Comparison of ENCODE assay signal across 18 cellular contexts in the genomic region with DNA sequence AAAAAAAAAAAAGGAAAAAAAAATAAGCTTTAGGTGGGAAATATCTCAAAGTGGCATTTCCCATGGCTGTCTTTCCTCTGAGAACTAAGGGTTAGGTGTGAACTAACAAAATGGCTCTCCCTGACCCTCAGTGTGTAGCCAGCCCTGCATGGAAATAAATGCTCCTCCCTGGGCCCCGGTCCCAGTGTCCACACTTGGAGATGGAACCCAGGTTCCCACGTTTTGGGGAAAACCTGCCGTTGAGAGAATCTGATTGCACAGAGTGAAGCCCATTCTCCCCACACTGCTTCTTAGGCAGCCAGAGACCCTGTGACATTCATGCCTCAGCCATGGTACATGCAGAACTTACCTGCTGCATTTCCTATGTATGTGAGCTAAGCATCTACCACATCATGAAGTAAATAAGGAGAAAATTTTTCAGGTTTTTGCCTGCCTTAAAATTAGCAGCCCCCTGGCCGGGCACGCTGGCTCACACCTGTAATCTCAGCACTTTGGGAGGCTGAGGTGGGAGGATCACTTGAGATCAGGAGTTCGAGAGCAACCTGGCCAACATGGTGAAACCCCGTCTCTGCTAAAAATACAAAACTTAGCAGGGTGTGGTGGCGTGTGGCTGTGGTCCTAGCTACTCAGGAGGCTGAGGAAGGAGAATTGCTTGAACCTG. TPM values are rescaled to one million over a fixed set of nuclear protein-coding genes. Genes with fewer than 3 reads are reported as not detected.
"Had no signal": no experiment of that assay in that cellular context is flagged by ENCODE, and none has a peak within 500 bp of the region (broad histone marks: within the 10 kb centered on the region; RNA-seq: fewer than 3 reads in every experiment).

No MANE protein-coding gene starts in this region.

- H3K9me3 ChIP-seq: esophagus squamous epithelium, mucosa of descending colon, sigmoid colon, stomach, thoracic aorta had no signal

- H3K27ac ChIP-seq: cardiac muscle cell, esophagus squamous epithelium, sigmoid colon, stomach, thoracic aorta had no signal

- H3K4me3 ChIP-seq: cardiac muscle cell, mucosa of descending colon, sigmoid colon, stomach had no signal

- H3K27me3 ChIP-seq: cardiac muscle cell had no signal

- DNase-seq: activated CD4-positive, alpha-beta memory T cell treated with anti-CD3 and anti-CD28 coated beads for 36 hours; activated CD4-positive, CD25-positive, alpha-beta regulatory T cell treated with anti-CD3 and anti-CD28 coated beads, Interleukin-2, amount 50 U/mL, for 72 hours; esophagus squamous epithelium; foreskin fibroblast; left cardiac atrium; nephron progenitor cell; sigmoid colon; stimulated activated CD4-positive, alpha-beta T cell treated with anti-CD3 and anti-CD28 coated beads, Interleukin-12 subunit alpha, Interleukin-12 subunit beta, amount 100 ng/mL, for 4 hours; stomach had no signal

- H3K36me3 ChIP-seq: cardiac muscle cell, esophagus squamous epithelium, sigmoid colon, stomach, thoracic aorta had no signal

- ATAC-seq: left cardiac atrium, mucosa of descending colon had no signal

RNA-seq across cellular contexts. Expression of a gene that starts 34.5 kb away (rescaled TPM):
- total RNA-seq: activated CD4-positive, alpha-beta memory T cell treated with anti-CD3 and anti-CD28 coated beads for 36 hours; cardiac muscle cell; esophagus squamous epithelium; left cardiac atrium; lung microvascular endothelial cell; mucosa of descending colon; omental fat pad; pulmonary artery endothelial cell; sigmoid colon; stomach; T-helper 2 cell treated with Interferon-gamma antibody and Interleukin-4, amounts not matched to agents 100 ng/mL and 5 ng/mL, for 36 hours; thoracic aorta; ureter had no signal
- polyA plus RNA-seq: adipose tissue, cardiac muscle cell, sigmoid colon, stomach had no signal
